Comparison of ENCODE assay signal across 9 cellular contexts in the genomic region with DNA sequence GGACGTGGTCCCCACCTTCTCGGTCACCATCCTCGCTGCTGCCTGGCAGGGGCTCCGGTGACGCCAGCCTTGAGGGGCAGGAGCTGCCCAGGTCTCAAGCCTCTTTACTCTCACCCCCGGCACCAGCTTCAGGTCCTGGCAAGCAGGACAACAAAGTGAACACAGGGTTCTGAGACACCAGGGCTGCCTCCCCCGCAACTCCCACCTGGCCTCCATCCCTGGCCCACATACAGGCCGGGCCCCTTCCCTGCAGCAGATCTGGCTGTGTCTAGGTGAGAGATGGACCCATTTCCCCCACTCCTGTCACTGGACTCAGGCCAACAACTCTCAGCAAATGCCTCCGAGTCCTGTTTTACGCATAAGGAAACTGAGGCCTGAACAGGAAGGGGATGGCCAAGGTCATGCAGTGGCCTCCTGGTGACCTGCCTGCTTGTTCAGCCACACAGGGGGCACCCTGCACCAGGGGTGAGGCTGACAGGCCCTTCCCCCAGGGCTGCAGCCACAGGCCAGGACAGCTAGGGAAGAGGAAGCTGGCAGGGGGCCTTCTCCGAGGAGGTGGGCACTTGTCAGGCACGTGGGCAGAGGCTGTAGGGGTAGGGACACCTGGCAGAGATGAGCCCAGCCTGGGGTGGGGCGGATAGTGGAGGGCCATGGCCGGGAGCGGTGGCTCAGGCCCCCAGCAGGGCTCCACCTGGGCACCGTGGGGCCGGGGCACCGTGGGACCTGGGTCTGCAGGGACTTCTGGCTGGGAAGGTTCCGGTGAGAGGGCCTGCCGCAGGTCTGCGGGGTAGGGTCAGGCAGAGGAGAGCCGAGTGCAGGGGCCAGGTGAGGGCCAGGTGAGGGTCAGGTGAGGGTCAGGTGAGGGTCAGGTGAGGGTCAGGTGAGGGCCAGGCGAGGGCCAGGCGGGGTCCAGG. TPM values are rescaled to one million over a fixed set of nuclear protein-coding genes. Genes with fewer than 3 reads are reported as not detected.
DNase-seq lines count a peak whose midpoint lies in the region; ATAC-seq and TF ChIP-seq lines count a peak whose summit lies in the region.
"Had no signal": no experiment of that assay in that cellular context is flagged by ENCODE, and none has a peak within 500 bp of the region (broad histone marks: within the 10 kb centered on the region; RNA-seq: fewer than 3 reads in every experiment).

No MANE protein-coding gene starts in this region.

- H3K4me3 ChIP-seq in astrocyte of the spinal cord (ENCODE audit: low read depth, low read length): peak overlapping the region; percentile 39
- no peak overlapping the region for H3K4me3 ChIP-seq in BE2C (ENCODE audit: low read depth, low read length)
- no peak overlapping the region for H3K4me3 ChIP-seq in psoas muscle

- ATAC-seq in left colon (peak; percentile 2), GM19035 (IDR thresholded peaks at IDR 0.05; ENCODE audit: unreplicated experiment) (no peak), psoas muscle (no peak)

- no peaks in the 10 kb centered on the region for H3K27me3 Mint-ChIP-seq in activated naive CD4-positive, alpha-beta T cell treated with anti-CD3 and anti-CD28 coated beads, Interleukin-2, amount 50 U/mL, for 24 hours

- H3K36me3 Mint-ChIP-seq in activated naive CD4-positive, alpha-beta T cell treated with anti-CD3 and anti-CD28 coated beads, Interleukin-2, amount 50 U/mL, for 24 hours: no peaks in the 10 kb centered on the region

- H3K27me3 ChIP-seq in BE2C (no peaks in the 10 kb centered on the region), psoas muscle (ENCODE audit: insufficient read depth in 3 of 3, low read length in 2 of 3) (peaks cover 0 to 5% (median 0%) of the 10 kb centered on the region in 3 donors)

- no peaks in the 10 kb centered on the region for H3K4me1 Mint-ChIP-seq in activated naive CD4-positive, alpha-beta T cell treated with anti-CD3 and anti-CD28 coated beads, Interleukin-2, amount 50 U/mL, for 24 hours

- H3K9me3 Mint-ChIP-seq in activated naive CD4-positive, alpha-beta T cell treated with anti-CD3 and anti-CD28 coated beads, Interleukin-2, amount 50 U/mL, for 24 hours: no peaks in the 10 kb centered on the region

- TF ChIP-seq CTCF in astrocyte of the spinal cord (IDR thresholded peaks at IDR 0.05; ENCODE audit: low read depth, low read length): no peak
- TF ChIP-seq CTCF in BE2C (IDR thresholded peaks at IDR 0.05; ENCODE audit: low read depth, low read length): no peak
- no peak for TF ChIP-seq CTCF in psoas muscle (IDR thresholded peaks at IDR 0.05)

- DNase-seq in activated naive CD4-positive, alpha-beta T cell (lab: John Stamatoyannopoulos, UW): no peak
- no peak for DNase-seq in astrocyte of the spinal cord (ENCODE audit: low read depth, low spot score)
- DNase-seq in left colon: no peak
- DNase-seq in BE2C: no peak
- DNase-seq in mucosa of gallbladder (ENCODE audit: low spot score): no peak
- no peak for DNase-seq in psoas muscle

- in situ Hi-C loops in astrocyte of the spinal cord (cut with HindIII; ENCODE audit: low sequenced_read_pairs): no loop called here

- H3K4me1 ChIP-seq in BE2C (peaks cover 6% of the 10 kb centered on the region), psoas muscle (no peaks in the 10 kb centered on the region)

- no peak overlapping the region for H3K27ac ChIP-seq in psoas muscle

- H3K4me3 Mint-ChIP-seq in activated naive CD4-positive, alpha-beta T cell treated with anti-CD3 and anti-CD28 coated beads, Interleukin-2, amount 50 U/mL, for 24 hours: peak overlapping the region; percentile 44

- intact Hi-C loops in left colon (cut with DNase I, micrococcal nuclease): no loop called here
- intact Hi-C loops in psoas muscle (cut with DNase I): no loop called here

- H3K27ac Mint-ChIP-seq in activated naive CD4-positive, alpha-beta T cell treated with anti-CD3 and anti-CD28 coated beads, Interleukin-2, amount 50 U/mL, for 24 hours: peak overlapping the region; percentile 51

- WGBS in psoas muscle, 3 donors: 66 to 76% (median 74%) methylated on average over 20 to 24 of the region's 24 CpGs

- H3K36me3 ChIP-seq in BE2C (0 out of 2 replicates have a peak, but pooled peaks cover 2% of the 10 kb centered on the region), psoas muscle (ENCODE audit: insufficient read depth in 1 of 2, low read depth in 1 of 2) (no peaks in the 10 kb centered on the region)

- no peaks in the 10 kb centered on the region for H3K9me3 ChIP-seq in BE2C
- H3K9me3 ChIP-seq in psoas muscle: no peaks in the 10 kb centered on the region

RNA-seq across cellular contexts. Expression of a gene that starts 46.7 kb away (rescaled TPM):
- not detected for total RNA-seq in left colon
- not detected for polyA plus RNA-seq in BE2C (2012; ENCODE audit: insufficient read depth, insufficient read length, low read depth)
- total RNA-seq in mucosa of gallbladder: not detected
- not detected for total RNA-seq in psoas muscle
- not detected for polyA plus RNA-seq in psoas muscle
- total RNA-seq: activated CD8-positive, alpha-beta memory T cell treated with anti-CD3 and anti-CD28 coated beads for 36 hours had no signal

RNA-seq across cellular contexts. Expression of a gene that starts 47.5 kb away (rescaled TPM):
- 10 to 100 TPM in 1 of 2 donors, 1 to 10 TPM in 1; 3.4 to 37.0 TPM for total RNA-seq in left colon
- polyA plus RNA-seq in BE2C (2012; ENCODE audit: insufficient read depth, insufficient read length, low read depth): 7.5 TPM
- total RNA-seq in mucosa of gallbladder: 14.2 TPM
- total RNA-seq in psoas muscle: 1 to 10 TPM; 1.0 to 1.8 (median 1.4) TPM
- polyA plus RNA-seq in psoas muscle: under 1 TPM; 0.21 to 0.53 (median 0.47) TPM
